1 cellular context compared by ENCODE assay signal in genomic region chr17:28999216-28999615, GRCh38.
TF ChIP-seq lines count a peak whose summit lies in the region.

No MANE protein-coding gene starts in this region.

TF ChIP-seq in HEK293, 187 proteins besides CTCF, POLR2A, EP300 and RAD21:
- TF ChIP-seq, protein P1, sequence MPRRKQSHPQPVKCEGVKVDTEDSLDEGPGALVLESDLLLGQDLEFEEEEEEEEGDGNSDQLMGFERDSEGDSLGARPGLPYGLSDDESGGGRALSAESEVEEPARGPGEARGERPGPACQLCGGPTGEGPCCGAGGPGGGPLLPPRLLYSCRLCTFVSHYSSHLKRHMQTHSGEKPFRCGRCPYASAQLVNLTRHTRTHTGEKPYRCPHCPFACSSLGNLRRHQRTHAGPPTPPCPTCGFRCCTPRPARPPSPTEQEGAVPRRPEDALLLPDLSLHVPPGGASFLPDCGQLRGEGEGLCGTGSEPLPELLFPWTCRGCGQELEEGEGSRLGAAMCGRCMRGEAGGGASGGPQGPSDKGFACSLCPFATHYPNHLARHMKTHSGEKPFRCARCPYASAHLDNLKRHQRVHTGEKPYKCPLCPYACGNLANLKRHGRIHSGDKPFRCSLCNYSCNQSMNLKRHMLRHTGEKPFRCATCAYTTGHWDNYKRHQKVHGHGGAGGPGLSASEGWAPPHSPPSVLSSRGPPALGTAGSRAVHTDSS (tag by site-specific recombination; IDR thresholded peaks at IDR 0.05): no peak
- 0 out of 2 replicates have a peak, but pooled peaks have one; percentile 16 for TF ChIP-seq ZNF366 (tag by site-specific recombination; conservative IDR thresholded peaks at IDR 0.05)
